ENCODE assay signal across 9 cellular contexts in genomic region chr2:189762229-189762550, GRCh38. TPM values are rescaled to one million over a fixed set of nuclear protein-coding genes. Genes with fewer than 3 reads are reported as not detected.
DNase-seq lines count a peak whose midpoint lies in the region; ATAC-seq, FAIRE-seq and TF ChIP-seq lines count a peak whose summit lies in the region.
"Had no signal": no experiment of that assay in that cellular context is flagged by ENCODE, and none has a peak within 500 bp of the region (broad histone marks: within the 10 kb centered on the region; RNA-seq: fewer than 3 reads in every experiment).

No MANE protein-coding gene starts in this region.

- H3K4me1 Mint-ChIP-seq in activated naive CD8-positive, alpha-beta T cell treated with anti-CD3 and anti-CD28 coated beads, Interleukin-2, amount 10 ng/mL, durations not matched to agents 7 days and 5 days, result peaks cover 11% of the 10 kb centered on the region

- TF ChIP-seq CTCF in keratinocyte (optimal IDR thresholded peaks at IDR 0.05 in 1 of 3, IDR thresholded peaks at IDR 0.05 in 1 of 3, conservative IDR thresholded peaks at IDR 0.05 in 1 of 3; ENCODE audit: extremely low read depth in 1 of 3, insufficient read depth in 2 of 3, low read length in 3 of 3), result no peak

- H3K9me3 ChIP-seq in keratinocyte (ENCODE audit: control insufficient read depth, low read depth, low read length) (no peaks in the 10 kb centered on the region), stomach smooth muscle (ENCODE audit: control insufficient read depth in 2 of 2, low read length in 2 of 2) (no peaks in the 10 kb centered on the region)

- H3K4me2 ChIP-seq in keratinocyte (ENCODE audit: control insufficient read depth, extremely low read depth, insufficient read depth, low read depth, low read length), result peak overlapping the region; percentile 86

- peaks cover 1% of the 10 kb centered on the region for H3K79me2 ChIP-seq in keratinocyte (ENCODE audit: control insufficient read depth, insufficient read depth, low read length)

- ATAC-seq in activated naive CD8-positive, alpha-beta T cell treated with anti-CD3 and anti-CD28 coated beads, Interleukin-2, amount 10 ng/mL, durations not matched to agents 7 days and 5 days (ENCODE audit: low read depth), result no peak
- ATAC-seq in HG03354 (IDR thresholded peaks at IDR 0.05; ENCODE audit: poor library complexity, severe bottlenecking, unreplicated experiment), result no peak

- dilution Hi-C loops in keratinocyte (cut with MboI; ENCODE audit: extremely low pct_ligation_motif_present, low sequenced_read_pairs), result no loop called here

- H3K4me1 ChIP-seq in keratinocyte (ENCODE audit: control insufficient read depth, extremely low read depth, insufficient read depth, low read length) (peaks cover 12% of the 10 kb centered on the region), stomach smooth muscle (ENCODE audit: control insufficient read depth, insufficient read depth, low read length) (peaks cover 5% of the 10 kb centered on the region)

- H3K27ac Mint-ChIP-seq in activated naive CD8-positive, alpha-beta T cell treated with anti-CD3 and anti-CD28 coated beads, Interleukin-2, amount 10 ng/mL, durations not matched to agents 7 days and 5 days, result peak overlapping the region; percentile 98

- POLR2A ChIA-PET in activated naive CD8-positive, alpha-beta T cell treated with anti-CD3 and anti-CD28 coated beads, Interleukin-2, amount 10 ng/mL, durations not matched to agents 7 days and 5 days (lab: Charles Lee), result interaction anchor here (0.8 to 2.3 kb wide), 12 partner anchors 10 to 321 kb away, joined by 3 to 42 read pairs (median 4); partner anchors contain the start of genes ASNSD1, ORMDL1, PMS1 and SLC40A1

- H3K27ac ChIP-seq in keratinocyte (ENCODE audit: control insufficient read depth, insufficient read depth, low read length) (peak overlapping the region; percentile 80), stomach smooth muscle (ENCODE audit: low read length) (peak overlapping the region; percentile 85)

- DNase-seq in NCI-H82 treated with DMSO at 0.1 percent for 48 hours (lab: John Stamatoyannopoulos, UW; ENCODE audit: unreplicated experiment) (peak; percentile 98), NCI-H82 (lab: John Stamatoyannopoulos, UW) (no peak), keratinocyte (ENCODE audit: low read depth, low spot score) (no peak), NCI-H1092 (lab: John Stamatoyannopoulos, UW) (no peak), NCI-H748 treated with DMSO at 0.1 percent for 48 hours (lab: John Stamatoyannopoulos, UW) (no peak)
- DNase-seq in activated naive CD8-positive, alpha-beta T cell treated with anti-CD3 and anti-CD28 coated beads, Interleukin-2, amount 10 ng/mL, durations not matched to agents 7 days and 5 days, result no peak

- H2AFZ ChIP-seq in keratinocyte (ENCODE audit: control insufficient read depth, low read length), result peak overlapping the region; percentile 98

- peak overlapping the region; percentile 53 to 90 (median 84) for H3K4me3 ChIP-seq in keratinocyte (ENCODE audit: control insufficient read depth in 2 of 3, extremely low read depth in 1 of 3, insufficient read depth in 2 of 3, low read depth in 1 of 3, low read length in 3 of 3)
- H3K4me3 ChIP-seq in stomach smooth muscle (ENCODE audit: low read length in 2 of 2), result peak overlapping the region; percentile 87 to 100

- no peak for FAIRE-seq in keratinocyte (lab: Jason Lieb, UNC)
- FAIRE-seq: A204.1 had no signal

- H3K27me3 ChIP-seq in keratinocyte (ENCODE audit: control insufficient read depth, extremely low read depth, insufficient read depth, low read length) (no peaks in the 10 kb centered on the region), stomach smooth muscle (ENCODE audit: control insufficient read depth in 1 of 2, insufficient read depth in 2 of 2, low read length in 2 of 2) (no peaks in the 10 kb centered on the region)

- peaks cover 17% of the 10 kb centered on the region for H3K36me3 Mint-ChIP-seq in activated naive CD8-positive, alpha-beta T cell treated with anti-CD3 and anti-CD28 coated beads, Interleukin-2, amount 10 ng/mL, durations not matched to agents 7 days and 5 days

- H3K27me3 Mint-ChIP-seq in activated naive CD8-positive, alpha-beta T cell treated with anti-CD3 and anti-CD28 coated beads, Interleukin-2, amount 10 ng/mL, durations not matched to agents 7 days and 5 days, result no peaks in the 10 kb centered on the region

- H4K20me1 ChIP-seq in keratinocyte (ENCODE audit: control insufficient read depth, extremely low read depth, insufficient read depth, low read length), result no peaks in the 10 kb centered on the region

- H3K9me3 Mint-ChIP-seq in activated naive CD8-positive, alpha-beta T cell treated with anti-CD3 and anti-CD28 coated beads, Interleukin-2, amount 10 ng/mL, durations not matched to agents 7 days and 5 days, result no peaks in the 10 kb centered on the region

- H3K9ac ChIP-seq in keratinocyte (ENCODE audit: control insufficient read depth, extremely low read depth, insufficient read depth, low read length) (peak overlapping the region; percentile 82), stomach smooth muscle (ENCODE audit: low read length in 2 of 2) (peak overlapping the region; percentile 86 to 89)

- H3K9me1 ChIP-seq in keratinocyte (ENCODE audit: control insufficient read depth, extremely low read depth, insufficient read depth, low read length), result no peaks in the 10 kb centered on the region

- peak overlapping the region; percentile 88 for H3K4me3 Mint-ChIP-seq in activated naive CD8-positive, alpha-beta T cell treated with anti-CD3 and anti-CD28 coated beads, Interleukin-2, amount 10 ng/mL, durations not matched to agents 7 days and 5 days

- no peaks in the 10 kb centered on the region for H3K36me3 ChIP-seq in keratinocyte (ENCODE audit: control insufficient read depth in 2 of 2, extremely low read depth in 1 of 2, insufficient read depth in 2 of 2, low read length in 2 of 2)
- H3K36me3 ChIP-seq in stomach smooth muscle (ENCODE audit: control insufficient read depth in 2 of 2, insufficient read depth in 2 of 2, low read length in 2 of 2), result peaks cover 0 to 9% of the 10 kb centered on the region in 2 donors

RNA-seq across cellular contexts. Expression of gene OSGEPL1, which starts 0.4 kb away (rescaled TPM):
- 10 to 100 TPM; 14.3 to 15.5 TPM for total RNA-seq in activated naive CD8-positive, alpha-beta T cell treated with anti-CD3 and anti-CD28 coated beads, Interleukin-2, amount 10 ng/mL, durations not matched to agents 7 days and 5 days
- polyA plus RNA-seq in keratinocyte, result 6.0 to 12.0 TPM (median 8.7 TPM) in 3 replicates
- polyA plus RNA-seq in keratinocyte (2011; ENCODE audit: low read depth), result 3.1 TPM
- polyA plus RNA-seq in keratinocyte (2011; cell fraction: cytosol; rRNA removed), result 3.5 and 7.6 TPM in 2 replicates
- polyA plus RNA-seq in keratinocyte (2011; cell fraction: nucleus; rRNA removed), result 11.2 and 12.0 TPM in 2 replicates
- 5.2 and 6.1 TPM in 2 replicates for polyA plus RNA-seq in keratinocyte (2012; ENCODE audit: low replicate concordance)
- polyA minus RNA-seq in keratinocyte, result 3.4 to 5.8 TPM (median 4.3 TPM) in 3 replicates
- 3.5 TPM for polyA minus RNA-seq in keratinocyte (2011; cell fraction: cytosol; rRNA and poly(A)+ RNA removed)
- 4.7 and 5.2 TPM in 2 replicates for polyA minus RNA-seq in keratinocyte (2011; cell fraction: nucleus; rRNA and poly(A)+ RNA removed)

RNA-seq across cellular contexts. Expression of gene ORMDL1, which starts 21.9 kb away (rescaled TPM):
- 100 to 1,000 TPM in 1 of 2 experiments, 10 to 100 TPM in 1; 98.2 to 105 TPM for total RNA-seq in activated naive CD8-positive, alpha-beta T cell treated with anti-CD3 and anti-CD28 coated beads, Interleukin-2, amount 10 ng/mL, durations not matched to agents 7 days and 5 days
- polyA plus RNA-seq in keratinocyte, result 35.8 to 86.2 TPM (median 76.0 TPM) in 3 replicates
- polyA plus RNA-seq in keratinocyte (2011; ENCODE audit: low read depth), result 10.9 TPM
- 21.9 and 43.2 TPM in 2 replicates for polyA plus RNA-seq in keratinocyte (2011; cell fraction: cytosol; rRNA removed)
- polyA plus RNA-seq in keratinocyte (2011; cell fraction: nucleus; rRNA removed), result 175 and 209 TPM in 2 replicates
- polyA plus RNA-seq in keratinocyte (2012; ENCODE audit: low replicate concordance), result 29.4 and 43.6 TPM in 2 replicates
- 11.5 to 29.5 TPM (median 19.0 TPM) in 3 replicates for polyA minus RNA-seq in keratinocyte
- 9.8 TPM for polyA minus RNA-seq in keratinocyte (2011; cell fraction: cytosol; rRNA and poly(A)+ RNA removed)
- 19.8 and 31.6 TPM in 2 replicates for polyA minus RNA-seq in keratinocyte (2011; cell fraction: nucleus; rRNA and poly(A)+ RNA removed)

RNA-seq across cellular contexts. Expression of gene PMS1, which starts 22.1 kb away (rescaled TPM):
- total RNA-seq in activated naive CD8-positive, alpha-beta T cell treated with anti-CD3 and anti-CD28 coated beads, Interleukin-2, amount 10 ng/mL, durations not matched to agents 7 days and 5 days, result 10 to 100 TPM; 31.2 to 35.7 TPM
- polyA plus RNA-seq in keratinocyte, result 8.3 to 14.8 TPM (median 8.6 TPM) in 3 replicates
- polyA plus RNA-seq in keratinocyte (2011; ENCODE audit: low read depth), result 7.2 TPM
- 4.2 and 7.2 TPM in 2 replicates for polyA plus RNA-seq in keratinocyte (2011; cell fraction: cytosol; rRNA removed)
- polyA plus RNA-seq in keratinocyte (2011; cell fraction: nucleus; rRNA removed), result 12.0 and 18.6 TPM in 2 replicates
- 5.1 and 8.8 TPM in 2 replicates for polyA plus RNA-seq in keratinocyte (2012; ENCODE audit: low replicate concordance)
- polyA minus RNA-seq in keratinocyte, result 5.3 to 15.6 TPM (median 10.3 TPM) in 3 replicates
- 8.2 TPM for polyA minus RNA-seq in keratinocyte (2011; cell fraction: cytosol; rRNA and poly(A)+ RNA removed)
- polyA minus RNA-seq in keratinocyte (2011; cell fraction: nucleus; rRNA and poly(A)+ RNA removed), result 8.9 and 25.4 TPM in 2 replicates
